21 cellular contexts compared by ENCODE assay signal in the genomic region with DNA sequence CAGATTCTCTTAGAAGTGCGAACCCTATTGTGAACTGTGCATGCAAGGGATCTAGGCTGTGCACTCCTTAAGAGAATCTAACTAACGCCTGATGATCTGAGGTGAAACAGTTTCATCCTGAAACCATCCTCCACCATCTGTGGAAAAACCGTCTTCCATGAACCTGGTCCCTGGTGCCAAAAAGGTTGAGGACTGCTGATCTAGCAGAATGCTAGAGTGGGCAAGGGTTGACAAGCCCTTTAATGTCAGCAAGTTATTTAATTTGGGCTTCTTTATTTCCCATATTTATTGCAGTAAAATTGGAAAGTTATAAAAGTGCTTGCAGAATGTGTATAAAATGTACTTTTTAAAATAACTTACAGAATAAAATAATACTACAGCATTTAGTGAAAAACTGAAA.
"Had no signal": no experiment of that assay in that cellular context is flagged by ENCODE, and none has a peak within 500 bp of the region (broad histone marks: within the 10 kb centered on the region; RNA-seq: fewer than 3 reads in every experiment).

No MANE protein-coding gene starts in this region.

- ATAC-seq: effector memory CD8-positive, alpha-beta T cell; foreskin keratinocyte; gastroesophageal sphincter; heart left ventricle; left lung; left ventricle myocardium superior; lower lobe of right lung; mucosa of descending colon had no signal

- H3K4me2 ChIP-seq: hepatocyte had no signal

- H3K4me1 ChIP-seq: colonic mucosa, foreskin keratinocyte had no signal

- H3K36me3 ChIP-seq: colonic mucosa, esophagus muscularis mucosa, gastroesophageal sphincter, heart left ventricle, left lung, lower lobe of right lung had no signal

- DNase-seq: colonic mucosa; cortex of kidney; effector CD8-positive, alpha-beta T cell; effector memory CD8-positive, alpha-beta T cell; endodermal cell; foreskin keratinocyte; heart left ventricle; hypothalamus; immature natural killer cell; islet precursor cell; kidney; kidney glomerular epithelial cell; left lung; left ventricle myocardium superior; lower lobe of right lung; mesenchymal stem cell; mucosa of descending colon; naive B cell had no signal

- H3K27ac ChIP-seq: colonic mucosa, esophagus muscularis mucosa, foreskin keratinocyte, gastroesophageal sphincter, heart left ventricle, hepatocyte, left lung, lower lobe of right lung had no signal

- H3K9me3 ChIP-seq: colonic mucosa, esophagus muscularis mucosa, gastroesophageal sphincter, heart left ventricle, left lung, lower lobe of right lung, mucosa of descending colon had no signal

- H3K79me2 ChIP-seq: hepatocyte had no signal

- H3K4me3 ChIP-seq: colonic mucosa, esophagus muscularis mucosa, gastroesophageal sphincter, heart left ventricle, hepatocyte, left lung, lower lobe of right lung, mucosa of descending colon had no signal

- H3K27me3 ChIP-seq: colonic mucosa, esophagus muscularis mucosa, foreskin keratinocyte, gastroesophageal sphincter, heart left ventricle, hepatocyte, left lung had no signal

- H2AFZ ChIP-seq: hepatocyte had no signal
